12 cellular contexts compared by ENCODE assay signal in the genomic region with DNA sequence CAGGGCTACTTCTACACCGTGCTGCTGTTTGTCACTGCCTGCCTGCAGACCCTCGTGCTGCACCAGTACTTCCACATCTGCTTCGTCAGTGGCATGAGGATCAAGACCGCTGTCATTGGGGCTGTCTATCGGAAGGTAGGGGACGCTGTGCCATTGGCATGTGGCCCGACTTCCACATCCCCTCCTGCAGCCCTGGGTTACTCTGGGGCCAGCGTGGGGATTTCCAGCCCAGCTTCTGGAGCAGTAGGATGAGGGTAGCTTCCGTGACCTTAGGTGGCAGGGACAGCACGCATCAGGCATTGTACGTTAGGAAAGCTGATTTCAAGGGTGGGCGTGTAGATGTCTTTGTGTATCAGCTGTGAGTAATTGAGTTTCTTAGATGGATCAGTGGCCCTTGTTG.
DNase-seq lines count a peak whose midpoint lies in the region; ATAC-seq and TF ChIP-seq lines count a peak whose summit lies in the region.
"Had no signal": no experiment of that assay in that cellular context is flagged by ENCODE, and none has a peak within 500 bp of the region (broad histone marks: within the 10 kb centered on the region; RNA-seq: fewer than 3 reads in every experiment).

No MANE protein-coding gene starts in this region.

- peaks cover 11% of the 10 kb centered on the region for H3K4me1 Mint-ChIP-seq in T-helper 1 cell treated with Interleukin-12 subunit alpha and Interleukin-12 subunit beta and Interleukin-4 antibody, amounts not matched to agents 30 μg/mL and 1 μg/mL, for 36 hours (ENCODE audit: low read depth)
- H3K4me1 Mint-ChIP-seq in activated naive CD8-positive, alpha-beta T cell (ENCODE audit: low read depth) = peaks cover 10% of the 10 kb centered on the region

- no peaks in the 10 kb centered on the region for H3K9me3 ChIP-seq in neutrophil
- H3K9me3 ChIP-seq: tibial nerve had no signal

- no peaks in the 10 kb centered on the region for H3K9me3 Mint-ChIP-seq in T-helper 1 cell treated with Interleukin-12 subunit alpha and Interleukin-12 subunit beta and Interleukin-4 antibody, amounts not matched to agents 30 μg/mL and 1 μg/mL, for 36 hours
- H3K9me3 Mint-ChIP-seq in activated naive CD8-positive, alpha-beta T cell (ENCODE audit: low read depth) = no peaks in the 10 kb centered on the region
- H3K9me3 Mint-ChIP-seq: natural killer cell treated with Interleukin-12 subunit alpha and Interleukin-12 subunit beta and Interleukin-15 and Interleukin-18, amount 100 ng/mL, for 72 hours had no signal

- peaks cover 44% of the 10 kb centered on the region for H3K36me3 Mint-ChIP-seq in T-helper 1 cell treated with Interleukin-12 subunit alpha and Interleukin-12 subunit beta and Interleukin-4 antibody, amounts not matched to agents 30 μg/mL and 1 μg/mL, for 36 hours (ENCODE audit: low read depth)
- H3K36me3 Mint-ChIP-seq in activated naive CD8-positive, alpha-beta T cell = peaks cover 9% of the 10 kb centered on the region

- no peak overlapping the region for H3K4me3 ChIP-seq in HL-60 (replicated peaks; ENCODE audit: insufficient read depth, low read length)
- H3K4me3 ChIP-seq in neutrophil (ENCODE audit: low read depth in 1 of 2, low read length in 1 of 2) = no peak overlapping the region
- H3K4me3 ChIP-seq: tibial nerve had no signal

- peak overlapping the region; percentile 58 for H3K27ac Mint-ChIP-seq in T-helper 1 cell treated with Interleukin-12 subunit alpha and Interleukin-12 subunit beta and Interleukin-4 antibody, amounts not matched to agents 30 μg/mL and 1 μg/mL, for 36 hours
- H3K27ac Mint-ChIP-seq in activated naive CD8-positive, alpha-beta T cell = peak overlapping the region; percentile 46
- H3K27ac Mint-ChIP-seq: natural killer cell treated with Interleukin-12 subunit alpha and Interleukin-12 subunit beta and Interleukin-15 and Interleukin-18, amount 100 ng/mL, for 72 hours had no signal

- ATAC-seq in GM21619 (IDR thresholded peaks at IDR 0.05; ENCODE audit: unreplicated experiment) (no peak), HG03378 (IDR thresholded peaks at IDR 0.05; ENCODE audit: unreplicated experiment) (no peak)

- peak overlapping the region; percentile 18; the same call in 1 of the 2 replicates for H3K27ac ChIP-seq in HL-60 (replicated peaks)
- peak overlapping the region; percentile 27 for H3K27ac ChIP-seq in neutrophil
- H3K27ac ChIP-seq: tibial nerve had no signal

- H3K27me3 Mint-ChIP-seq in T-helper 1 cell treated with Interleukin-12 subunit alpha and Interleukin-12 subunit beta and Interleukin-4 antibody, amounts not matched to agents 30 μg/mL and 1 μg/mL, for 36 hours (ENCODE audit: low read depth) = no peaks in the 10 kb centered on the region
- H3K27me3 Mint-ChIP-seq in activated naive CD8-positive, alpha-beta T cell = no peaks in the 10 kb centered on the region
- H3K27me3 Mint-ChIP-seq: natural killer cell treated with Interleukin-12 subunit alpha and Interleukin-12 subunit beta and Interleukin-15 and Interleukin-18, amount 100 ng/mL, for 72 hours had no signal

- H3K36me3 ChIP-seq in neutrophil = peaks cover 71% of the 10 kb centered on the region

- peaks cover 0 to 3% of the 10 kb centered on the region in 2 experiments for H3K4me1 ChIP-seq in neutrophil (ENCODE audit: control insufficient read depth in 1 of 2, insufficient read depth in 1 of 2, low read depth in 1 of 2, low read length in 1 of 2)
- H3K4me1 ChIP-seq: tibial nerve had no signal

- H3K27me3 ChIP-seq in HL-60 (ENCODE audit: insufficient read depth, poor library complexity, severe bottlenecking) = no peaks in the 10 kb centered on the region
- no peaks in the 10 kb centered on the region for H3K27me3 ChIP-seq in neutrophil
- H3K27me3 ChIP-seq: tibial nerve had no signal

- TF ChIP-seq CTCF in HL-60 (IDR thresholded peaks at IDR 0.05; ENCODE audit: insufficient read depth, low read length) (peak; percentile 26), neutrophil (IDR thresholded peaks at IDR 0.05) (no peak)

- no peak overlapping the region for H3K4me3 Mint-ChIP-seq in T-helper 1 cell treated with Interleukin-12 subunit alpha and Interleukin-12 subunit beta and Interleukin-4 antibody, amounts not matched to agents 30 μg/mL and 1 μg/mL, for 36 hours
- H3K4me3 Mint-ChIP-seq in activated naive CD8-positive, alpha-beta T cell = no peak overlapping the region
- H3K4me3 Mint-ChIP-seq: natural killer cell treated with Interleukin-12 subunit alpha and Interleukin-12 subunit beta and Interleukin-15 and Interleukin-18, amount 100 ng/mL, for 72 hours had no signal

- DNase-seq in T-helper 1 cell (no peak), HL-60 (ENCODE audit: low read depth in 1 of 2, low spot score in 1 of 2) (peak in 1 of 2 experiments; percentile 51), cerebellar nuclear complex (lab: John Stamatoyannopoulos, UW) (no peak)
- DNase-seq: NCI-H69; stimulated activated CD4-positive, alpha-beta T cell treated with anti-CD3 and anti-CD28 coated beads, Interleukin-4, amount 100 ng/mL, for 4 hours had no signal
